ENCODE assay signal across 8 cellular contexts in genomic region chr4:6327220-6327917, GRCh38. TPM values are rescaled to one million over a fixed set of nuclear protein-coding genes. Genes with fewer than 3 reads are reported as not detected.
DNase-seq lines count a peak whose midpoint lies in the region; ATAC-seq and TF ChIP-seq lines count a peak whose summit lies in the region.

No MANE protein-coding gene starts in this region.

- no peaks in the 10 kb centered on the region for H3K79me2 ChIP-seq in osteoblast (ENCODE audit: insufficient read depth, low read length)

- peak; percentile 23 for DNase-seq in AG09319 (ENCODE audit: extremely low read depth, low read depth)
- peak; percentile 89 for DNase-seq in HuH-7.5 (ENCODE audit: low spot score)
- peak; percentile 70 for DNase-seq in RPMI8226
- peak; percentile 93 for DNase-seq in activated effector memory CD4-positive, alpha-beta T cell treated with anti-CD3 and anti-CD28 coated beads, Interleukin-2, amount 50 U/mL, for 16 hours
- peak in 1 of 2 donors; percentile 20 for DNase-seq in foreskin keratinocyte
- peak; percentile 99 for DNase-seq in osteoblast (ENCODE audit: insufficient read length, low spot score, missing footprints)
- DNase-seq in tibial artery, result peak; percentile 67 to 82

- intact Hi-C loops in tibial artery (cut with DNase I; ENCODE audit: low total_unique reads), result loop anchor here (1.0 kb wide), 1 partner anchor 77 kb away; no protein-coding TSS in a partner anchor

- H3K27ac ChIP-seq in foreskin keratinocyte (no peak overlapping the region), osteoblast (ENCODE audit: low read depth, low read length) (no peak overlapping the region), tibial artery (no peak overlapping the region)

- H3K27me3 ChIP-seq in foreskin keratinocyte, result no peaks in the 10 kb centered on the region
- peaks cover 2% of the 10 kb centered on the region for H3K27me3 ChIP-seq in osteoblast (ENCODE audit: insufficient read depth, low read length)
- peaks cover 0 to 45% of the 10 kb centered on the region in 2 donors for H3K27me3 ChIP-seq in tibial artery

- no peak overlapping the region for H3K4me3 ChIP-seq in osteoblast (ENCODE audit: insufficient read depth, low read length)
- no peak overlapping the region for H3K4me3 ChIP-seq in tibial artery

- H3K36me3 ChIP-seq in osteoblast (ENCODE audit: insufficient read depth, low read length), result no peaks in the 10 kb centered on the region
- no peaks in the 10 kb centered on the region for H3K36me3 ChIP-seq in tibial artery

- no peaks in the 10 kb centered on the region for H4K20me1 ChIP-seq in osteoblast (ENCODE audit: insufficient read depth, low read length)

- H2AFZ ChIP-seq in osteoblast (ENCODE audit: low read length), result no peak overlapping the region

- H3K4me2 ChIP-seq in osteoblast (ENCODE audit: insufficient read depth, low read length), result no peak overlapping the region

- TF ChIP-seq CTCF in AG09319 (IDR thresholded peaks at IDR 0.05; ENCODE audit: low read depth, low read length), result peak; percentile 92
- TF ChIP-seq CTCF in foreskin keratinocyte (conservative IDR thresholded peaks at IDR 0.05), result peak; percentile 92
- TF ChIP-seq CTCF in osteoblast (IDR thresholded peaks at IDR 0.05; ENCODE audit: extremely low read depth, low read depth, low read length), result peak; percentile 86
- TF ChIP-seq CTCF in tibial artery (IDR thresholded peaks at IDR 0.05), result peak; percentile 96 to 98

- H3K4me1 ChIP-seq in foreskin keratinocyte, result no peaks in the 10 kb centered on the region
- H3K4me1 ChIP-seq in osteoblast (ENCODE audit: insufficient read depth, low read length), result no peaks in the 10 kb centered on the region
- peaks cover 0 to 6% (median 0%) of the 10 kb centered on the region in 4 donors for H3K4me1 ChIP-seq in tibial artery

- peak; percentile 59 for ATAC-seq in GM19023 (IDR thresholded peaks at IDR 0.05; ENCODE audit: unreplicated experiment)
- peak; percentile 68 for ATAC-seq in foreskin keratinocyte

- H3K9me3 ChIP-seq in osteoblast (ENCODE audit: low read depth, low read length), result no peaks in the 10 kb centered on the region
- peaks cover 0 to 4% (median 0%) of the 10 kb centered on the region in 3 donors for H3K9me3 ChIP-seq in tibial artery

RNA-seq across cellular contexts. Expression of gene WFS1, which starts 57.7 kb away (rescaled TPM):
- total RNA-seq in foreskin keratinocyte, result 9.8 and 11.0 TPM in 2 replicates
- polyA plus RNA-seq in foreskin keratinocyte, result 9.7 and 10.8 TPM in 2 replicates
- total RNA-seq in osteoblast, result 12.1 and 17.0 TPM in 2 replicates
